1 cellular context compared by ENCODE assay signal in the genomic region with DNA sequence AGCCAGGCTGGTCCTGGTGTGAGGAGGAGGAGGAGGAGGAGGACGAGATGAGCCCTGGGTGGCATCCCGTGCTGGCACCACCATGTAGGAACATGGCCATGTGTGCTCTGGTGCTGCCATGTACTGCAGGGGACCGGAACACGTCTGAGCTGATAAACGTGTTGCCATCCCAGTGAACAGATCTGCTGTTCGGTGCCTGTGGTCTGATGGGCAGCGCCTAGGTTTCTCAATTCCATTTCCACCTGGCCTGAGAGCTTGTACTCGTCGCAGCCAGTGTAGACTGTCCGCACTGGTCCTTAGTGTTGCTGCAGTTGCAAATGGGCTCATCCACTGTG.
TF ChIP-seq lines count a peak whose summit lies in the region.

No MANE protein-coding gene starts in this region.

TF ChIP-seq in IMR-90, 13 proteins besides CTCF, POLR2A, EP300 and RAD21:
- TF ChIP-seq CEBPB (IDR thresholded peaks at IDR 0.05; ENCODE audit: low read depth, low read length) (no peak), SMC3 (IDR thresholded peaks at IDR 0.05; ENCODE audit: low read depth, low read length) (no peak), RFX5 (IDR thresholded peaks at IDR 0.05; ENCODE audit: low read depth, low read length) (no peak), FOS (IDR thresholded peaks at IDR 0.05; ENCODE audit: low read depth, low read length) (no peak), MAFK (IDR thresholded peaks at IDR 0.05; ENCODE audit: low read depth, low read length) (no peak), MAZ (IDR thresholded peaks at IDR 0.05; ENCODE audit: borderline replicate concordance, low read depth, low read length) (no peak), RCOR1 (IDR thresholded peaks at IDR 0.05; ENCODE audit: insufficient replicate concordance, low read length) (no peak), MXI1 (IDR thresholded peaks at IDR 0.05; ENCODE audit: borderline replicate concordance, low read depth, low read length) (no peak), NFE2L2 (IDR thresholded peaks at IDR 0.05; ENCODE audit: low read depth, low read length) (no peak), BHLHE40 (IDR thresholded peaks at IDR 0.05; ENCODE audit: low read depth, low read length) (no peak), CHD1 (IDR thresholded peaks at IDR 0.05; ENCODE audit: low read depth, low read length) (no peak)
- TF ChIP-seq, protein P1, sequence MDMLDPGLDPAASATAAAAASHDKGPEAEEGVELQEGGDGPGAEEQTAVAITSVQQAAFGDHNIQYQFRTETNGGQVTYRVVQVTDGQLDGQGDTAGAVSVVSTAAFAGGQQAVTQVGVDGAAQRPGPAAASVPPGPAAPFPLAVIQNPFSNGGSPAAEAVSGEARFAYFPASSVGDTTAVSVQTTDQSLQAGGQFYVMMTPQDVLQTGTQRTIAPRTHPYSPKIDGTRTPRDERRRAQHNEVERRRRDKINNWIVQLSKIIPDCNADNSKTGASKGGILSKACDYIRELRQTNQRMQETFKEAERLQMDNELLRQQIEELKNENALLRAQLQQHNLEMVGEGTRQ (IDR thresholded peaks at IDR 0.05; ENCODE audit: low read depth, low read length): no peak
- TF ChIP-seq, protein P2, sequence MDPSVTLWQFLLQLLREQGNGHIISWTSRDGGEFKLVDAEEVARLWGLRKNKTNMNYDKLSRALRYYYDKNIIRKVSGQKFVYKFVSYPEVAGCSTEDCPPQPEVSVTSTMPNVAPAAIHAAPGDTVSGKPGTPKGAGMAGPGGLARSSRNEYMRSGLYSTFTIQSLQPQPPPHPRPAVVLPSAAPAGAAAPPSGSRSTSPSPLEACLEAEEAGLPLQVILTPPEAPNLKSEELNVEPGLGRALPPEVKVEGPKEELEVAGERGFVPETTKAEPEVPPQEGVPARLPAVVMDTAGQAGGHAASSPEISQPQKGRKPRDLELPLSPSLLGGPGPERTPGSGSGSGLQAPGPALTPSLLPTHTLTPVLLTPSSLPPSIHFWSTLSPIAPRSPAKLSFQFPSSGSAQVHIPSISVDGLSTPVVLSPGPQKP (IDR thresholded peaks at IDR 0.05; ENCODE audit: borderline replicate concordance, low read depth, low read length): no peak
